ENCODE assay signal across 21 cellular contexts in the genomic region with DNA sequence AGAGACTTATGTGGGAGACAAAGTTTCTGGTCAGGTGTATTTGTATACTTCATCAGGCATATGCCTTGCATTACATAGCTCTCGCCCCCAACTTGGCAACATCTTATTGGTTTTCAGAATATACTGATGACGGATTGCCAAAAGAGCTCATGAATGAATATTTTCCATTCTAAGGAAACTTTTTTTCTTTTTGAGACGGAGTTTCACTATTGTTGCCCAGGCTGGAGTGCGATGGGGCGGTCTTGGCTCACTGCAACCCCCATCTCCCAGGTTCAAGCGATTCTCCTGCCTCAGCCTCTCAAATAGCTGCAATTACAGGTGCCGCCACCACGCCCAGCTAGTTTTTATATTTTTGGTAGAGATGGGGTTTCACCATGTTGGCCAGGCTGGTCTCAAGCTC. TPM values are rescaled to one million over a fixed set of nuclear protein-coding genes. Genes with fewer than 3 reads are reported as not detected.
DNase-seq lines count a peak whose midpoint lies in the region; ATAC-seq, FAIRE-seq and TF ChIP-seq lines count a peak whose summit lies in the region.
"Had no signal": no experiment of that assay in that cellular context is flagged by ENCODE, and none has a peak within 500 bp of the region (broad histone marks: within the 10 kb centered on the region; RNA-seq: fewer than 3 reads in every experiment).

No MANE protein-coding gene starts in this region.

- H3K79me2 ChIP-seq in OCI-LY7 (ENCODE audit: insufficient read depth, low read depth, low read length) = peaks cover 47% of the 10 kb centered on the region
- H3K79me2 ChIP-seq in K562 (ENCODE audit: control insufficient read depth, insufficient read depth, low read length) = peaks cover 31% of the 10 kb centered on the region

- POLR2A ChIA-PET in OCI-LY7 (lab: Charles Lee) (interaction anchor here (0.6 to 1.7 kb wide), 7 partner anchors 8 to 797 kb away, joined by 3 to 6 read pairs (median 3); no protein-coding TSS in a partner anchor), K562 (lab: Yijun Ruan, JAX) (interaction anchor here (0.6 to 1.0 kb wide), 5 partner anchors 10 to 1550 kb away, joined by 3 to 5 read pairs (median 3); no protein-coding TSS in a partner anchor)

- in situ Hi-C loops in K562 (cut with MboI) = no loop called here

- H3K9me2 ChIP-seq in OCI-LY7 (ENCODE audit: insufficient read depth, low read length) = no peaks in the 10 kb centered on the region

- TF ChIP-seq CTCF in OCI-LY7 (conservative IDR thresholded peaks at IDR 0.05; ENCODE audit: low read length) (no peak), K562 (IDR thresholded peaks at IDR 0.05 in 2 of 3, conservative IDR thresholded peaks at IDR 0.05 in 1 of 3; ENCODE audit: insufficient read depth in 2 of 3, low read depth in 1 of 3, low read length in 3 of 3) (no peak)

- H3K4me3 Mint-ChIP-seq in activated CD8-positive, alpha-beta memory T cell treated with anti-CD3 and anti-CD28 coated beads, Interleukin-2, amount 10 ng/mL, durations not matched to agents 7 days and 5 days = no peak overlapping the region
- H3K4me3 Mint-ChIP-seq: T-cell had no signal

- peaks cover 4% of the 10 kb centered on the region for H3K9me1 ChIP-seq in K562 (ENCODE audit: control insufficient read depth, insufficient read depth, low read length)

- DNase-seq in activated CD8-positive, alpha-beta memory T cell treated with anti-CD3 and anti-CD28 coated beads, Interleukin-2, amount 10 ng/mL, durations not matched to agents 7 days and 5 days = no peak
- DNase-seq in activated CD8-positive, alpha-beta memory T cell treated with anti-CD3 and anti-CD28 coated beads, Interleukin-2, amount 50 U/mL, for 4 hours = no peak
- DNase-seq in OCI-LY7 (ENCODE audit: low spot score) (no peak), K562 (ENCODE audit: extremely low read depth in 1 of 4, low spot score in 3 of 4) (peak in 1 of 4 experiments; percentile 11), OCI-M2 (lab: John Stamatoyannopoulos, UW; ENCODE audit: unreplicated experiment) (no peak)
- DNase-seq: CD4-positive, CD25-positive, alpha-beta regulatory T cell; DMS79 treated with DMSO at 0.1 percent for 48 hours; H7; MG63; NCI-H1417 treated with DMSO at 0.1 percent for 48 hours; NCI-H187; NCI-H446 treated with DMSO at 0.1 percent for 48 hours; NCI-H526 treated with DMSO at 0.1 percent for 48 hours; SIG-M5; T-cell had no signal

- H3K27me3 ChIP-seq in BLaER1 (no peaks in the 10 kb centered on the region), K562 (ENCODE audit: control insufficient read depth in 2 of 2, insufficient read depth in 2 of 2, low read length in 2 of 2) (no peaks in the 10 kb centered on the region)
- H3K27me3 ChIP-seq: MG63 had no signal

- peaks cover 68% of the 10 kb centered on the region for H4K20me1 ChIP-seq in BLaER1
- H4K20me1 ChIP-seq in OCI-LY7 (ENCODE audit: insufficient read depth, low read length) = peaks cover 35% of the 10 kb centered on the region
- peaks cover 22% of the 10 kb centered on the region for H4K20me1 ChIP-seq in K562 (replicated peaks; ENCODE audit: control insufficient read depth, insufficient read depth, low read length)

- TF ChIP-seq POLR2A in K562 (conservative IDR thresholded peaks at IDR 0.05) = peak; percentile 4; the same call in 1 of the 2 replicates

- H3K36me3 ChIP-seq in BLaER1 = peaks cover 45% of the 10 kb centered on the region
- peaks cover 84% of the 10 kb centered on the region for H3K36me3 ChIP-seq in OCI-LY7 (ENCODE audit: insufficient read depth, low read length)
- peaks cover 50% of the 10 kb centered on the region for H3K36me3 ChIP-seq in K562 (ENCODE audit: control insufficient read depth, insufficient read depth, low read length)

- no peak overlapping the region for H3K4me3 ChIP-seq in BLaER1
- H3K4me3 ChIP-seq in OCI-LY7 (ENCODE audit: low read depth, low read length, poor library complexity, severe bottlenecking) = no peak overlapping the region
- H3K4me3 ChIP-seq in K562 = no peak overlapping the region
- H3K4me3 ChIP-seq: MG63 had no signal

- no peak for TF ChIP-seq RAD21 in K562 (CRISPR knock-in tag; conservative IDR thresholded peaks at IDR 0.05 in 1 of 2, IDR thresholded peaks at IDR 0.05 in 1 of 2)

- H3K4me1 Mint-ChIP-seq in activated CD8-positive, alpha-beta memory T cell treated with anti-CD3 and anti-CD28 coated beads, Interleukin-2, amount 10 ng/mL, durations not matched to agents 7 days and 5 days = peaks cover 46% of the 10 kb centered on the region

- ATAC-seq in activated CD8-positive, alpha-beta memory T cell treated with anti-CD3 and anti-CD28 coated beads, Interleukin-2, amount 10 ng/mL, durations not matched to agents 7 days and 5 days = no peak
- peak; percentile 15; the same call in 2 of the 3 replicates for ATAC-seq in K562
- ATAC-seq in GM21447 (IDR thresholded peaks at IDR 0.05; ENCODE audit: unreplicated experiment) = no peak
- ATAC-seq in HG02763 (IDR thresholded peaks at IDR 0.05; ENCODE audit: unreplicated experiment) = no peak
- ATAC-seq: SK-N-SH treated with all-trans-retinoic acid at 6 μM for 48 hours, T-cell had no signal

- peak overlapping the region; percentile 50 for H3K4me2 ChIP-seq in BLaER1
- peak overlapping the region; percentile 67; the same call in 1 of the 2 replicates for H3K4me2 ChIP-seq in OCI-LY7 (ENCODE audit: low read length)
- no peak overlapping the region for H3K4me2 ChIP-seq in K562 (ENCODE audit: insufficient read depth, low read length)

- H3K27ac ChIP-seq in BLaER1 (no peak overlapping the region), OCI-LY7 (ENCODE audit: low read depth, low read length, poor library complexity, severe bottlenecking) (no peak overlapping the region), K562 (ENCODE audit: extremely low read depth, low read depth, low read length) (no peak overlapping the region)
- H3K27ac ChIP-seq: RWPE1 had no signal

- WGBS in K562 (ENCODE audit: insufficient coverage, low coverage, missing lambda C conversion rate) = 97% methylated on average over 8 of the region's 8 CpGs

- intact Hi-C loops in OCI-LY7 (cut with micrococcal nuclease; ENCODE audit: unreplicated experiment) (no loop called here), K562 (cut with micrococcal nuclease) (no loop called here)

- BruUV-seq in OCI-LY7 (replicated peaks; lab: Mats Ljungman, UMichigan) (no TSS peak), K562 (replicated peaks; lab: Mats Ljungman, UMichigan) (no TSS peak)

- H3K36me3 Mint-ChIP-seq in activated CD8-positive, alpha-beta memory T cell treated with anti-CD3 and anti-CD28 coated beads, Interleukin-2, amount 10 ng/mL, durations not matched to agents 7 days and 5 days = peaks cover 34% of the 10 kb centered on the region

- no peak for FAIRE-seq in K562 (lab: Jason Lieb, UNC)
- FAIRE-seq: A204.1 had no signal

- H3K27me3 Mint-ChIP-seq in activated CD8-positive, alpha-beta memory T cell treated with anti-CD3 and anti-CD28 coated beads, Interleukin-2, amount 10 ng/mL, durations not matched to agents 7 days and 5 days = no peaks in the 10 kb centered on the region
- H3K27me3 Mint-ChIP-seq: CD4-positive, CD25-positive, alpha-beta regulatory T cell; T-cell had no signal

- CTCF ChIA-PET in activated CD8-positive, alpha-beta memory T cell treated with anti-CD3 and anti-CD28 coated beads, Interleukin-2, amount 10 ng/mL, durations not matched to agents 7 days and 5 days (lab: Charles Lee) = interaction anchor here (1.8 to 1.9 kb wide), 2 partner anchors 20 to 41 kb away, joined by 4 to 9 read pairs; no protein-coding TSS in a partner anchor
- CTCF ChIA-PET in OCI-LY7 (lab: Charles Lee; ENCODE audit: unreplicated experiment) (no interaction called here), K562 (lab: Yijun Ruan, JAX; ENCODE audit: low intra/inter-chr PET ratio) (no interaction called here)

- H2AFZ ChIP-seq in OCI-LY7 (ENCODE audit: low read length) (no peak overlapping the region), K562 (ENCODE audit: low read depth, low read length) (no peak overlapping the region)

- peak overlapping the region; percentile 34 for H3K27ac Mint-ChIP-seq in activated CD8-positive, alpha-beta memory T cell treated with anti-CD3 and anti-CD28 coated beads, Interleukin-2, amount 10 ng/mL, durations not matched to agents 7 days and 5 days

- H3K9ac ChIP-seq in BLaER1 (no peak overlapping the region), K562 (ENCODE audit: insufficient read depth in 1 of 2, low read depth in 2 of 2, low read length in 2 of 2) (no peak overlapping the region)

- no peaks in the 10 kb centered on the region for H3K9me3 Mint-ChIP-seq in activated CD8-positive, alpha-beta memory T cell treated with anti-CD3 and anti-CD28 coated beads, Interleukin-2, amount 10 ng/mL, durations not matched to agents 7 days and 5 days (ENCODE audit: low read depth)
- H3K9me3 Mint-ChIP-seq: CD4-positive, CD25-positive, alpha-beta regulatory T cell; T-cell had no signal

- TF ChIP-seq EP300 in K562 (IDR thresholded peaks at IDR 0.05; ENCODE audit: low read length) = no peak

- H3K4me1 ChIP-seq in BLaER1 (peaks cover 55% of the 10 kb centered on the region), OCI-LY7 (ENCODE audit: insufficient read depth, low read length, poor library complexity, severe bottlenecking) (peaks cover 53% of the 10 kb centered on the region), K562 (replicated peaks in 1 of 2; ENCODE audit: control insufficient read depth in 2 of 2, insufficient read depth in 2 of 2, low read length in 2 of 2) (peaks cover 2 to 3% of the 10 kb centered on the region in 2 experiments; a peak in 2 of 5 replicates)

- no peaks in the 10 kb centered on the region for H3K9me3 ChIP-seq in BLaER1
- H3K9me3 ChIP-seq in OCI-LY7 (ENCODE audit: low read length) = 0 out of 2 replicates have a peak, but pooled peaks cover 13% of the 10 kb centered on the region
- no peaks in the 10 kb centered on the region for H3K9me3 ChIP-seq in K562 (replicated peaks; ENCODE audit: control insufficient read depth, insufficient read depth, low read depth, low read length)
- H3K9me3 ChIP-seq: MG63 had no signal

RNA-seq across cellular contexts. Expression of gene CYCS, which starts 6.0 kb away (rescaled TPM):
- 100 to 1,000 TPM; 137 to 160 TPM for total RNA-seq in activated CD8-positive, alpha-beta memory T cell treated with anti-CD3 and anti-CD28 coated beads, Interleukin-2, amount 10 ng/mL, durations not matched to agents 7 days and 5 days
- 65.2 and 68.7 TPM in 2 replicates for total RNA-seq in OCI-LY7 (2014; rRNA removed; shearing (Covaris generic))
- total RNA-seq in OCI-LY7 (2022) (153 and 175 TPM in 2 replicates), K562 (2014; rRNA removed) (188 and 206 TPM in 2 replicates), K562 (2014; rRNA removed; fragmentation: Illumina TruSeq; extraction: Trizol) (702 and 833 TPM in 2 replicates), K562 (2015; rRNA removed; fragmentation: Illumina TruSeq; extraction: Trizol) (373 and 408 TPM in 2 replicates), K562 (2021) (438 and 485 TPM in 2 replicates)
- total RNA-seq in K562 (2011; cell fraction: chromatin; rRNA removed; ENCODE audit: low replicate concordance) = 31.9 and 73.5 TPM in 2 replicates
- total RNA-seq in K562 (2011; cell fraction: nucleolus; rRNA removed) = 34.5 and 37.9 TPM in 2 replicates
- 69.7 and 114 TPM in 2 replicates for total RNA-seq in K562 (2011; cell fraction: nucleoplasm; rRNA removed)
- polyA plus RNA-seq in K562 (2011; rRNA removed) (229 and 365 TPM in 2 replicates), K562 (2014; fragmentation: Illumina TruSeq; extraction: Trizol) (697 and 770 TPM in 2 replicates), K562 (2014; fragmentation: Nextera tagmentation; extraction: Ambion mirVana) (1,000 to 10,000 TPM in 1 of 2 experiments, 100 to 1,000 TPM in 1; 978 to 1,425 TPM), K562 (2014; rRNA removed) (352 and 357 TPM in 2 replicates)
- polyA plus RNA-seq in K562 (2011; cell fraction: cytosol; rRNA removed) = 26.7 and 85.8 TPM in 2 replicates
- 26.4 and 45.1 TPM in 2 replicates for polyA plus RNA-seq in K562 (2011; cell fraction: nucleus; rRNA removed)
- polyA plus RNA-seq in K562 (2012) = 281 and 418 TPM in 2 replicates
- polyA minus RNA-seq in K562 (2011; rRNA and poly(A)+ RNA removed) = 133 and 167 TPM in 2 replicates
- polyA minus RNA-seq in K562 (2011; cell fraction: cytosol; rRNA and poly(A)+ RNA removed) = 71.4 and 87.0 TPM in 2 replicates
- polyA minus RNA-seq in K562 (2011; cell fraction: nucleus; rRNA and poly(A)+ RNA removed) = 35.1 and 54.0 TPM in 2 replicates
